11 cellular contexts compared by ENCODE assay signal in the genomic region with DNA sequence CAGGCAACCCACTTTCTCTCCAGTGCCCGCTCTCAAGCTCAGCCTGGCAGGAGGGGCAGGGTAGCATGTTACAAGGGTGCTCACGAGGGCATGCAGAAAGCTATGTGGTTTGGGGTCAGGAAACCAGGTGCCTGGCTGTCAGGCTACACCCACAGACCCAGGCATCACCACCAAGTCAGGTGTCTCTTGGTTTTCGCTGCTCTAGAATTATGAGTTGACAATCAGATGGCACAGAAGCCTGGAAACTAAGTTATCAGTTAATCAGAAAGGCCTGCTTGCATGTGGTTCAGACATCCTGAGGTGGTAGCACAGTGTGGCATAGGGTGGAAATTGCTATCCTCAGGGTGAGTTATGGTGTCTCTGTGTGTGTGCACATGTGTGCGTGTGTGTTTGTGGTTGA. TPM values are rescaled to one million over a fixed set of nuclear protein-coding genes. Genes with fewer than 3 reads are reported as not detected.
DNase-seq lines count a peak whose midpoint lies in the region; ATAC-seq lines count a peak whose summit lies in the region.
"Had no signal": no experiment of that assay in that cellular context is flagged by ENCODE, and none has a peak within 500 bp of the region (broad histone marks: within the 10 kb centered on the region; RNA-seq: fewer than 3 reads in every experiment).

No MANE protein-coding gene starts in this region.

- DNase-seq in T-helper 1 cell: peak; percentile 28 to 69 (median 60)
- DNase-seq in activated T-cell treated with anti-CD3 and anti-CD28 coated beads, Interleukin-2, amount 50 U/mL, for 4 hours: peak; percentile 46
- peak in 8 of 9 donors; percentile 33 to 92 (median 88) for DNase-seq in naive thymus-derived CD4-positive, alpha-beta T cell
- no peak for DNase-seq in stimulated activated effector memory CD8-positive, alpha-beta T cell treated with anti-CD3 and anti-CD28 coated beads, Interleukin-12 subunit alpha, Interleukin-12 subunit beta, amount 100 ng/mL, for 72 hours (ENCODE audit: low spot score in 2 of 2)
- no peak for DNase-seq in germinal center (ENCODE audit: low spot score)
- DNase-seq in NCI-H2081 (lab: John Stamatoyannopoulos, UW): no peak
- DNase-seq: DMS53, PC-3 had no signal

- CTCF ChIA-PET in naive thymus-derived CD4-positive, alpha-beta T cell (lab: Charles Lee): no interaction called here

- no peaks in the 10 kb centered on the region for H3K36me3 ChIP-seq in naive thymus-derived CD4-positive, alpha-beta T cell (ENCODE audit: control insufficient read depth in 2 of 3, insufficient read depth in 3 of 3, low read length in 3 of 3)
- H3K36me3 ChIP-seq: neural progenitor cell had no signal

- H3K27me3 Mint-ChIP-seq in activated T-cell treated with anti-CD3 and anti-CD28 coated beads, Interleukin-2, amount 50 U/mL, for 4 hours (ENCODE audit: low read depth): peaks cover 24% of the 10 kb centered on the region
- peaks cover 0 to 70% (median 0%) of the 10 kb centered on the region in 5 donors for H3K27me3 Mint-ChIP-seq in naive thymus-derived CD4-positive, alpha-beta T cell

- peak overlapping the region in 8 of 9 donors; percentile 5 to 85 (median 44) for H3K27ac Mint-ChIP-seq in naive thymus-derived CD4-positive, alpha-beta T cell
- no peak overlapping the region for H3K27ac Mint-ChIP-seq in stimulated activated effector memory CD8-positive, alpha-beta T cell treated with anti-CD3 and anti-CD28 coated beads, Interleukin-12 subunit alpha, Interleukin-12 subunit beta, amount 100 ng/mL, for 72 hours
- H3K27ac Mint-ChIP-seq: neural progenitor cell had no signal

- POLR2A ChIA-PET in naive thymus-derived CD4-positive, alpha-beta T cell (lab: Charles Lee): interaction anchor here (0.9 to 1.1 kb wide), 3 partner anchors 17 to 29 kb away, joined by 3 to 5 read pairs (median 4); a partner anchor contains a TSS

- H3K27me3 ChIP-seq in naive thymus-derived CD4-positive, alpha-beta T cell (ENCODE audit: control insufficient read depth in 2 of 2, insufficient read depth in 2 of 2, low read length in 2 of 2): no peaks in the 10 kb centered on the region

- peaks cover 3% of the 10 kb centered on the region for H3K36me3 Mint-ChIP-seq in activated T-cell treated with anti-CD3 and anti-CD28 coated beads, Interleukin-2, amount 50 U/mL, for 4 hours (ENCODE audit: insufficient read depth)
- H3K36me3 Mint-ChIP-seq in naive thymus-derived CD4-positive, alpha-beta T cell: peaks cover 0 to 7% (median 4%) of the 10 kb centered on the region in 5 donors
- no peaks in the 10 kb centered on the region for H3K36me3 Mint-ChIP-seq in stimulated activated effector memory CD8-positive, alpha-beta T cell treated with anti-CD3 and anti-CD28 coated beads, Interleukin-12 subunit alpha, Interleukin-12 subunit beta, amount 100 ng/mL, for 72 hours
- H3K36me3 Mint-ChIP-seq: neural progenitor cell had no signal

- intact Hi-C loops in naive thymus-derived CD4-positive, alpha-beta T cell (cut with micrococcal nuclease): loop anchor here in 1 of 2 donors (1.0 to 5.0 kb wide), 6 partner anchors 22 to 669 kb away; a partner anchor contains a TSS

- H3K4me3 ChIP-seq in naive thymus-derived CD4-positive, alpha-beta T cell (ENCODE audit: low read length): no peak overlapping the region
- H3K4me3 ChIP-seq: neural progenitor cell had no signal

- peak; percentile 93 to 94 for ATAC-seq in activated T-cell treated with anti-CD3 and anti-CD28 coated beads, Interleukin-2, amount 50 U/mL, for 4 hours
- ATAC-seq in naive thymus-derived CD4-positive, alpha-beta T cell: peak; percentile 96
- ATAC-seq in stimulated activated effector memory CD8-positive, alpha-beta T cell treated with anti-CD3 and anti-CD28 coated beads, Interleukin-12 subunit alpha, Interleukin-12 subunit beta, amount 100 ng/mL, for 72 hours: peak; percentile 96
- ATAC-seq in GM21825 (IDR thresholded peaks at IDR 0.05; ENCODE audit: unreplicated experiment) (no peak), GM21447 (IDR thresholded peaks at IDR 0.05; ENCODE audit: unreplicated experiment) (no peak)
- ATAC-seq: PC-3 had no signal

- peaks cover 41% of the 10 kb centered on the region for H3K4me1 Mint-ChIP-seq in activated T-cell treated with anti-CD3 and anti-CD28 coated beads, Interleukin-2, amount 50 U/mL, for 4 hours (ENCODE audit: low read depth)
- H3K4me1 Mint-ChIP-seq in naive thymus-derived CD4-positive, alpha-beta T cell: peaks cover 18 to 58% (median 45%) of the 10 kb centered on the region in 7 donors
- peaks cover 42% of the 10 kb centered on the region for H3K4me1 Mint-ChIP-seq in stimulated activated effector memory CD8-positive, alpha-beta T cell treated with anti-CD3 and anti-CD28 coated beads, Interleukin-12 subunit alpha, Interleukin-12 subunit beta, amount 100 ng/mL, for 72 hours
- H3K4me1 Mint-ChIP-seq: neural progenitor cell had no signal

- peaks cover 6% of the 10 kb centered on the region for H3K9me3 Mint-ChIP-seq in activated T-cell treated with anti-CD3 and anti-CD28 coated beads, Interleukin-2, amount 50 U/mL, for 4 hours
- H3K9me3 Mint-ChIP-seq in naive thymus-derived CD4-positive, alpha-beta T cell: peaks cover 0 to 12% (median 6%) of the 10 kb centered on the region in 11 donors
- peaks cover 5% of the 10 kb centered on the region for H3K9me3 Mint-ChIP-seq in stimulated activated effector memory CD8-positive, alpha-beta T cell treated with anti-CD3 and anti-CD28 coated beads, Interleukin-12 subunit alpha, Interleukin-12 subunit beta, amount 100 ng/mL, for 72 hours
- H3K9me3 Mint-ChIP-seq: neural progenitor cell had no signal

- H3K9me3 ChIP-seq in naive thymus-derived CD4-positive, alpha-beta T cell (ENCODE audit: control insufficient read depth in 2 of 3, low read length in 3 of 3): no peaks in the 10 kb centered on the region

- no peak overlapping the region for H3K27ac ChIP-seq in naive thymus-derived CD4-positive, alpha-beta T cell (ENCODE audit: low read depth, low read length)
- H3K27ac ChIP-seq: neural progenitor cell had no signal

- peak overlapping the region; percentile 9 for H3K4me3 Mint-ChIP-seq in activated T-cell treated with anti-CD3 and anti-CD28 coated beads, Interleukin-2, amount 50 U/mL, for 4 hours
- H3K4me3 Mint-ChIP-seq in naive thymus-derived CD4-positive, alpha-beta T cell: peak overlapping the region in 9 of 10 donors; percentile 0 to 74 (median 45)
- no peak overlapping the region for H3K4me3 Mint-ChIP-seq in stimulated activated effector memory CD8-positive, alpha-beta T cell treated with anti-CD3 and anti-CD28 coated beads, Interleukin-12 subunit alpha, Interleukin-12 subunit beta, amount 100 ng/mL, for 72 hours
- H3K4me3 Mint-ChIP-seq: neural progenitor cell had no signal

- H3K4me1 ChIP-seq in naive thymus-derived CD4-positive, alpha-beta T cell (ENCODE audit: control insufficient read depth in 2 of 2, insufficient read depth in 2 of 2, low read length in 2 of 2): peaks cover 27 to 28% of the 10 kb centered on the region in 2 donors
- H3K4me1 ChIP-seq: neural progenitor cell had no signal

RNA-seq across cellular contexts. Expression of a gene that starts 16.2 kb away (rescaled TPM):
- total RNA-seq in activated T-cell treated with anti-CD3 and anti-CD28 coated beads, Interleukin-2, amount 50 U/mL, for 4 hours: not detected
- under 1 TPM in 4 of 5 experiments, not detected in 1; 0.40 to 0.66 (median 0.56) TPM for total RNA-seq in naive thymus-derived CD4-positive, alpha-beta T cell
- under 1 TPM; 0.31 to 0.45 TPM for polyA plus RNA-seq in naive thymus-derived CD4-positive, alpha-beta T cell
- total RNA-seq: PC-3 had no signal

RNA-seq across cellular contexts. Expression of a gene that starts 28.2 kb away (rescaled TPM):
- total RNA-seq in activated T-cell treated with anti-CD3 and anti-CD28 coated beads, Interleukin-2, amount 50 U/mL, for 4 hours: 1 to 10 TPM; 4.6 to 7.5 (median 7.0) TPM
- total RNA-seq in naive thymus-derived CD4-positive, alpha-beta T cell: 10 to 100 TPM in 4 of 5 experiments, 1 to 10 TPM in 1; 8.5 to 15.7 (median 12.6) TPM
- polyA plus RNA-seq in naive thymus-derived CD4-positive, alpha-beta T cell: 10 to 100 TPM; 12.8 to 21.0 TPM

Comparison
In these comparisons a context has a peak if more than half of its experiments do, and no peak if none do; other contexts are left out.
1. DNase-seq: peak in T-helper 1 cell (5 of 5), activated T-cell treated with anti-CD3 and anti-CD28 coated beads, Interleukin-2, amount 50 U/mL, for 4 hours (single experiment) and naive thymus-derived CD4-positive, alpha-beta T cell (8 of 9); none in stimulated activated effector memory CD8-positive, alpha-beta T cell treated with anti-CD3 and anti-CD28 coated beads, Interleukin-12 subunit alpha, Interleukin-12 subunit beta, amount 100 ng/mL, for 72 hours (0 of 2), germinal center (single experiment) and NCI-H2081 (0 of 2).
2. ATAC-seq: peak in activated T-cell treated with anti-CD3 and anti-CD28 coated beads, Interleukin-2, amount 50 U/mL, for 4 hours (2 of 2), naive thymus-derived CD4-positive, alpha-beta T cell (single experiment) and stimulated activated effector memory CD8-positive, alpha-beta T cell treated with anti-CD3 and anti-CD28 coated beads, Interleukin-12 subunit alpha, Interleukin-12 subunit beta, amount 100 ng/mL, for 72 hours (single experiment); none in GM21825 (single experiment) and GM21447 (single experiment).